8 cellular contexts compared by ENCODE assay signal in the genomic region with DNA sequence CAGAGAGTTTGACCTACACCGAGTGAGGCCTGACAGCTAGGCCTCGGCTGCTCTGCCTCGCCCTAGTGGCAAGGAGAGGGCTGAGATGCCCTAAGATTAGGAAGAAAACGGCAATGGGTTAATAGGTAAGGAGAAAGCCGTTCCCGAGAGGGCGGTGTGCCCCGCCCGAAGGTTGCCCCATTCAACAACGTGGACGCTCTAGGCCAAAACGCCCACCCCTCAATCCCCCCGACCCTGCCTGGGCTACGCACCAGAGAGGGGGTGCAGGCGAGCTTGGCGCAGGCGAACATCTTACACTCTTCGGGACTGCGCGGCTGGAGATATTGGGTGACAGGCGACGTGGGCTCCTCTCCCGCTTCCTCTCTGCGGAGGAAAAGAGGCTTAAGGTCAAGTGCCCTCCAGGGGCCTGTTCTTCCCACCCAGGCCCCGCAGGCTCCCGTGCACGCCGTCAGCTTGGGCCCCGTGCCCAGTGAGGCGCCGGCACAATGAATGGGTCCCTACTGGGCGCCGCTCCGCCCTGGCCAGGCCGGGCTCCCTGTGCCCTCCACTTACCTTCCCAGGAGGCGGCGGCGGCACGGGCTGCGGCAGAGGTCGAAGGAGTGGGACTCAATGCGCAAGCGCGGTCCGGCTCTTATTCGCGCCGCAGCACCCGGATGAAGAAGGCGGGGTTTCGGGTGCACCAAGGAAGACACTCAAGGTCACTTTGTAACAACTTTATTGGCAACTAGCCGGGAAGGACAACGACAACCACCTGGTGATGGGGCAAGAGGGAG. TPM values are rescaled to one million over a fixed set of nuclear protein-coding genes. Genes with fewer than 3 reads are reported as not detected.
DNase-seq lines count a peak whose midpoint lies in the region; ATAC-seq and TF ChIP-seq lines count a peak whose summit lies in the region.

TSS of gene ATP5MC3 (minus strand) at position 607 of the 773 bp plus-strand sequence. CDS start at position 290, 317 bp downstream.

- 3% methylated on average over 25 of the region's 53 CpGs for WGBS in mammary epithelial cell (ENCODE audit: low coverage, missing lambda C conversion rate)
- WGBS in smooth muscle cell (ENCODE audit: low lambda C conversion rate), result under 1% methylated on average over 53 of the region's 53 CpGs

- peak within 1 kb of the TSS; percentile 97 for H3K9ac ChIP-seq in mammary epithelial cell (ENCODE audit: insufficient read depth, low read length)
- H3K9ac ChIP-seq in smooth muscle cell (ENCODE audit: low read depth), result peak within 1 kb of the TSS; percentile 94

- DNase-seq in AG04449 (ENCODE audit: low read depth, low spot score) (peak; percentile 63), NCI-H2196 treated with DMSO at 0.1 percent for 48 hours (lab: John Stamatoyannopoulos, UW; ENCODE audit: unreplicated experiment) (peak; percentile 93), WERI-Rb-1 (peak; percentile 96), mammary epithelial cell (peak; percentile 89), iPS-NIHi11 (ENCODE audit: low spot score) (peak; percentile 95), smooth muscle cell (lab: John Stamatoyannopoulos, UW; ENCODE audit: unreplicated experiment) (peak; percentile 54)

- H3K4me2 ChIP-seq in mammary epithelial cell (ENCODE audit: insufficient read depth, low read depth, low read length), result peak within 1 kb of the TSS; percentile 88
- peak within 1 kb of the TSS; percentile 98 for H3K4me2 ChIP-seq in smooth muscle cell

- TF ChIP-seq CTCF in AG04449 (IDR thresholded peaks at IDR 0.05; ENCODE audit: insufficient read depth, low read length, missing control alignments) (peak; percentile 7), WERI-Rb-1 (IDR thresholded peaks at IDR 0.05; ENCODE audit: low read depth, low read length) (0 out of 2 replicates have a peak, but pooled peaks have one; percentile 2), mammary epithelial cell (conservative IDR thresholded peaks at IDR 0.05 in 1 of 2, IDR thresholded peaks at IDR 0.05 in 1 of 2; ENCODE audit: extremely low read depth in 1 of 2, insufficient read depth in 1 of 2, low read depth in 1 of 2, low read length in 2 of 2) (peak in 1 of 2 donors; percentile 38), smooth muscle cell (IDR thresholded peaks at IDR 0.05; ENCODE audit: borderline replicate concordance, insufficient read depth, poor library complexity, severe bottlenecking) (peak; percentile 5)

- H3K79me2 ChIP-seq in mammary epithelial cell (ENCODE audit: insufficient read depth, low read length), result peaks cover 56% of the 10 kb centered on the region
- peaks cover 30% of the 10 kb centered on the region for H3K79me2 ChIP-seq in smooth muscle cell (ENCODE audit: low read depth)

- peaks cover 5% of the 10 kb centered on the region for H3F3A ChIP-seq in smooth muscle cell (ENCODE audit: low read depth)

- H3K27ac ChIP-seq in WERI-Rb-1 (peak within 1 kb of the TSS; percentile 76), mammary epithelial cell (ENCODE audit: insufficient read depth, low read depth, low read length) (peak within 1 kb of the TSS; percentile 81), smooth muscle cell (ENCODE audit: low read depth) (peak within 1 kb of the TSS; percentile 59)

- peak within 1 kb of the TSS; percentile 95 for H2AFZ ChIP-seq in mammary epithelial cell (ENCODE audit: low read depth, low read length)
- H2AFZ ChIP-seq in smooth muscle cell (ENCODE audit: low read depth), result peak within 1 kb of the TSS; percentile 99

- dilution Hi-C loops in mammary epithelial cell (cut with HindIII; ENCODE audit: low sequenced_read_pairs), result no loop called here

- BruUV-seq in mammary epithelial cell (replicated peaks; lab: Mats Ljungman, UMichigan), result TSS peak; percentile 68

- intact Hi-C loops in mammary epithelial cell (cut with micrococcal nuclease), result no loop called here

- H3K36me3 ChIP-seq in WERI-Rb-1 (peaks cover 36% of the 10 kb centered on the region), mammary epithelial cell (ENCODE audit: insufficient read depth, low read length) (peaks cover 24% of the 10 kb centered on the region), smooth muscle cell (ENCODE audit: low read depth) (peaks cover 21% of the 10 kb centered on the region)

- H3K27me3 ChIP-seq in WERI-Rb-1 (ENCODE audit: insufficient read depth, low read depth, severe bottlenecking) (no peaks in the 10 kb centered on the region), mammary epithelial cell (ENCODE audit: insufficient read depth, low read length) (no peaks in the 10 kb centered on the region), smooth muscle cell (ENCODE audit: low read depth) (no peaks in the 10 kb centered on the region)

- POLR2A ChIA-PET in AG04449 (lab: Yijun Ruan, JAX), result interaction anchor here (1.1 kb wide), 1 partner anchor 13 kb away, joined by 4 read pairs; the partner anchor contains the start of gene ATF2

- CTCF ChIA-PET in AG04449 (lab: Yijun Ruan, JAX), result interaction anchor here (0.5 to 1.1 kb wide), 2 partner anchors 10 to 581 kb away, joined by 3 to 6 read pairs; no protein-coding TSS in a partner anchor
- CTCF ChIA-PET in mammary epithelial cell (lab: Charles Lee; ENCODE audit: low non-redundant PET), result no interaction called here

- H4K20me1 ChIP-seq in mammary epithelial cell (ENCODE audit: insufficient read depth, low read length), result no peaks in the 10 kb centered on the region
- peaks cover 36% of the 10 kb centered on the region for H4K20me1 ChIP-seq in smooth muscle cell (ENCODE audit: low read depth)

- H3K4me3 ChIP-seq in AG04449 (ENCODE audit: low read depth, low read length) (peak within 1 kb of the TSS; percentile 84), WERI-Rb-1 (ENCODE audit: low read depth, low read length) (peak within 1 kb of the TSS; percentile 94), mammary epithelial cell (replicated peaks in 1 of 3; ENCODE audit: insufficient read depth in 1 of 3, low read depth in 2 of 3, low read length in 3 of 3) (peak within 1 kb of the TSS; percentile 86 to 91 (median 88)), smooth muscle cell (peak within 1 kb of the TSS; percentile 89)

- H3K4me1 ChIP-seq in mammary epithelial cell (ENCODE audit: insufficient read depth, low read length), result peaks cover 14% of the 10 kb centered on the region
- peaks cover 11% of the 10 kb centered on the region for H3K4me1 ChIP-seq in smooth muscle cell (ENCODE audit: low read depth)

- in situ Hi-C loops in mammary epithelial cell (cut with MboI; ENCODE audit: low sequenced_read_pairs in 2 of 2), result no loop called here

- H3K9me3 ChIP-seq in WERI-Rb-1 (ENCODE audit: severe bottlenecking) (no peaks in the 10 kb centered on the region), mammary epithelial cell (replicated peaks; ENCODE audit: insufficient read depth, low read length) (no peaks in the 10 kb centered on the region), smooth muscle cell (replicated peaks; ENCODE audit: low read depth) (no peaks in the 10 kb centered on the region)

- ATAC-seq in GM18868 (IDR thresholded peaks at IDR 0.05; ENCODE audit: unreplicated experiment) (peak; percentile 87), HG03108 (IDR thresholded peaks at IDR 0.05; ENCODE audit: unreplicated experiment) (peak; percentile 90)

RNA-seq across cellular contexts. Expression of gene ATP5MC3, which starts in this region (rescaled TPM):
- total RNA-seq in mammary epithelial cell (100 to 1,000 TPM in 1 of 2 donors, 10 to 100 TPM in 1; 97.2 to 245 TPM), smooth muscle cell (204 and 251 TPM in 2 replicates)
- polyA plus RNA-seq in mammary epithelial cell (544 TPM), smooth muscle cell (452 and 519 TPM in 2 replicates)
- 209 TPM for polyA minus RNA-seq in mammary epithelial cell

Comparison
In these comparisons a context has a peak if more than half of its experiments do, and no peak if none do; other contexts are left out.
1. Peak in every context shown above with its lines: DNase-seq, ATAC-seq, H3K4me3 ChIP-seq and H3K27ac ChIP-seq.